9 cellular contexts compared by ENCODE assay signal in the genomic region with DNA sequence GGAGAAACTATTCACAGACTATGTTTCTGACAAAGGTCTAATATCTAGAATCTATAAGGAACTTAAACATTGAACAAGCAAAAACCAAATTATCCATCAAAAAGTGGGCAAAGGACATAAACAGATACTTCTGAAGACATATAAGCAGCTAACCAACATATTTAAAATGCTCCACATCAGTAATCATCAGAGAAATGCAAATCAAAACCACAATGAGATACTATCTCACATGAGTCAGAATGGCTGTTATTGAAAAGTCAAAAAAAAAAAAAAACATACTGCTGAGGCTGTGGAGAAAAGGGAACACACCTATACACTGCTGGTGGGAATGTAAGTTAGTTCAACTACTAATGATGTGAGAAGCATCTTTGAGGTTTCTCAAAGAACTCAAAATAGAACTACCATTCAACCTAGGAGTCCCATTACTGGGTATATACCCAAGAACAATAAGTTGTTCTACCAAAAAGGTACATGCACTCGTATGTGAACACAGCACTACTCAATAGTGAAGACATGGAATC.
A peak's percentile ranks its signal among the peaks of the same experiment; 100 is the strongest.
DNase-seq lines count a peak whose midpoint lies in the region; ATAC-seq, FAIRE-seq and TF ChIP-seq lines count a peak whose summit lies in the region.
"Had no signal": no experiment of that assay in that cellular context is flagged by ENCODE, and none has a peak within 500 bp of the region (broad histone marks: within the 10 kb centered on the region; RNA-seq: fewer than 3 reads in every experiment).

No MANE protein-coding gene starts in this region.

- TF ChIP-seq CTCF in foreskin keratinocyte (conservative IDR thresholded peaks at IDR 0.05) (no peak), mesothelial cell of epicardium (IDR thresholded peaks at IDR 0.05; ENCODE audit: unreplicated experiment) (no peak)

- ATAC-seq in HG02973 (IDR thresholded peaks at IDR 0.05; ENCODE audit: unreplicated experiment) (peak; percentile 42), foreskin keratinocyte (peak; percentile 88)

- peaks cover 5% of the 10 kb centered on the region for H3K9me3 Mint-ChIP-seq in mesothelial cell of epicardium
- H3K9me3 Mint-ChIP-seq: type B pancreatic cell had no signal

- peak; percentile 55 for FAIRE-seq in RCC 7860 (lab: Jason Lieb, UNC)

- no peaks in the 10 kb centered on the region for H3K36me3 Mint-ChIP-seq in mesothelial cell of epicardium
- H3K36me3 Mint-ChIP-seq: type B pancreatic cell had no signal

- H3K27ac ChIP-seq in foreskin keratinocyte, result peak overlapping the region; percentile 94

- H3K27me3 Mint-ChIP-seq in mesothelial cell of epicardium (ENCODE audit: low read depth), result no peaks in the 10 kb centered on the region
- H3K27me3 Mint-ChIP-seq: type B pancreatic cell had no signal

- no peak overlapping the region for H3K4me3 Mint-ChIP-seq in mesothelial cell of epicardium
- H3K4me3 Mint-ChIP-seq: type B pancreatic cell had no signal

- H3K27me3 ChIP-seq in foreskin keratinocyte, result no peaks in the 10 kb centered on the region

- H3K4me1 Mint-ChIP-seq in mesothelial cell of epicardium, result no peaks in the 10 kb centered on the region

- H3K4me1 ChIP-seq in foreskin keratinocyte, result peaks cover 17% of the 10 kb centered on the region

- peak; percentile 37 for DNase-seq in GM04503 (ENCODE audit: low read depth)
- DNase-seq in RCC 7860 (ENCODE audit: low spot score), result peak; percentile 36
- peak; percentile 69 to 88 for DNase-seq in foreskin keratinocyte
- no peak for DNase-seq in mesothelial cell of epicardium (ENCODE audit: low spot score in 2 of 2, unreplicated experiment in 2 of 2)
- DNase-seq in stimulated activated CD8-positive, alpha-beta memory T cell treated with anti-CD3 and anti-CD28 coated beads, Interleukin-4, amount 100 ng/mL, for 48 hours, result no peak
- DNase-seq in activated CD4-positive, alpha-beta T cell treated with anti-CD3 and anti-CD28 coated beads for 48 hours, result no peak
- no peak for DNase-seq in NCI-H2196 treated with DMSO at 0.1 percent for 48 hours (lab: John Stamatoyannopoulos, UW; ENCODE audit: unreplicated experiment)

- H3K27ac Mint-ChIP-seq in mesothelial cell of epicardium, result no peak overlapping the region
- H3K27ac Mint-ChIP-seq: type B pancreatic cell had no signal

Comparison
In these comparisons a context has a peak if more than half of its experiments do, and no peak if none do; other contexts are left out.
1. DNase-seq: peak in GM04503 (single experiment), RCC 7860 (single experiment) and foreskin keratinocyte (2 of 2); none in mesothelial cell of epicardium (0 of 2), stimulated activated CD8-positive, alpha-beta memory T cell treated with anti-CD3 and anti-CD28 coated beads, Interleukin-4, amount 100 ng/mL, for 48 hours (single experiment), activated CD4-positive, alpha-beta T cell treated with anti-CD3 and anti-CD28 coated beads for 48 hours (single experiment) and NCI-H2196 treated with DMSO at 0.1 percent for 48 hours (single experiment).